In the genomic region with DNA sequence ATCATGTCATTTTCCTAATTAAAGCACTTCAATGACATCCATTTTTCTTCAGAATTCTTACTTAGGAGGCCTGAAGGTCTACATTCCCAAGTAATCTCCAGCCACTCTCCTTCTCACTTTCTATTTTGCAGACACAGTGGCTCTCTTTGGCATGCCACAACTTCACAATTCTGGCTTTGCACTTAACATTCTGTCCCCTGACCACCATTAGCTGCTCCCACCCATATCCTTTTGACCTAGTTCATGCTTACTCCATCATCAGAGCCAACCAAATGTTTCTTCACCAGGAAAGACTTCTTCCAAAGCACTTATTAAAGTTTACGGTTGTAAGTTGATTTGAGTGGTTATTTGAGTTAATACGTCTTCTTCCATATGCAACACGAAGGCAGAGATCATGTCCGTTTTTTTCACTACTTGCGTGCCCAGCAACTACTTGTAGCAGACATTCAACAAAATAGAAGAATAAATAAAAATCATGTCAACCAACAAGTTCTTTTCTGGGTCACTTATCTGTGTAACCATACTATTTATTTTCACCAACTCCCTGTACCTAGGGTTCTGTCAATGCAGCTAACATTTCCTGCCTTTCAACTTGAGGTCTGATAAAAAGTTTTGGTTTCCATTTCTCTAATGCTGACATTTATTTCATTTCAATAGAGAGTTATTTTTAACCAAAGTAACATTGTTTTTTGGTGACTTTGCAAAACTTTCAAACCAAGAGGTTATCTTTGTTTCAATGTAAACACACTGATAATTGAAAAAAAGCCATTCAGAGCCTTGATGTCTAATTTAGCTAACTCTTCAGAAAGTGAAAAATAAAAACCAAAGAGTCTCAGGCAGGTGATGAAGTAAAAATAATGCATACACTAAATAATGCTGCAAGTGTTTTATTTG, we compare ENCODE assay signal across 9 cellular contexts. TPM values are rescaled to one million over a fixed set of nuclear protein-coding genes. Genes with fewer than 3 reads are reported as not detected.
A peak's percentile ranks its signal among the peaks of the same experiment; 100 is the strongest.
DNase-seq lines count a peak whose midpoint lies in the region; ATAC-seq and TF ChIP-seq lines count a peak whose summit lies in the region.
"Had no signal": no experiment of that assay in that cellular context is flagged by ENCODE, and none has a peak within 500 bp of the region (broad histone marks: within the 10 kb centered on the region; RNA-seq: fewer than 3 reads in every experiment).

No MANE protein-coding gene starts in this region.

- POLR2A ChIA-PET in WTC11 (lab: Charles Lee), result no interaction called here

- peak overlapping the region; percentile 73 for H3K27ac Mint-ChIP-seq in dendritic cell treated with granulocyte-macrophage colony-stimulating factor and Interleukin-4, amounts not matched to agents 40 ng/mL and 50 ng/mL, for 4 days
- H3K27ac Mint-ChIP-seq in WTC11, result no peak overlapping the region

- CTCF ChIA-PET in WTC11 (lab: Charles Lee), result interaction anchor here (1.1 kb wide), 1 partner anchor 418 kb away, joined by 4 read pairs; no protein-coding TSS in a partner anchor

- H3K9me3 Mint-ChIP-seq in dendritic cell treated with granulocyte-macrophage colony-stimulating factor and Interleukin-4, amounts not matched to agents 40 ng/mL and 50 ng/mL, for 4 days, result no peaks in the 10 kb centered on the region
- H3K9me3 Mint-ChIP-seq in WTC11, result no peaks in the 10 kb centered on the region

- H3K4me1 Mint-ChIP-seq in dendritic cell treated with granulocyte-macrophage colony-stimulating factor and Interleukin-4, amounts not matched to agents 40 ng/mL and 50 ng/mL, for 4 days (ENCODE audit: low read depth), result peaks cover 63% of the 10 kb centered on the region
- H3K4me1 Mint-ChIP-seq in WTC11, result peaks cover 17% of the 10 kb centered on the region

- no peaks in the 10 kb centered on the region for H3K36me3 Mint-ChIP-seq in dendritic cell treated with granulocyte-macrophage colony-stimulating factor and Interleukin-4, amounts not matched to agents 40 ng/mL and 50 ng/mL, for 4 days (ENCODE audit: low read depth)
- no peaks in the 10 kb centered on the region for H3K36me3 Mint-ChIP-seq in WTC11

- DNase-seq in GM12865 (ENCODE audit: low read depth) (peak; percentile 83), NCI-H524 (lab: John Stamatoyannopoulos, UW) (no peak), WTC11 (ENCODE audit: low spot score) (no peak), vagina (ENCODE audit: extremely low spot score in 2 of 2) (no peak), DMS53 (lab: John Stamatoyannopoulos, UW) (no peak)
- DNase-seq: left cardiac atrium had no signal

- TF ChIP-seq CTCF in GM12865 (IDR thresholded peaks at IDR 0.05; ENCODE audit: insufficient read depth, low read depth, low read length, missing control alignments) (no peak), WTC11 (IDR thresholded peaks at IDR 0.05) (no peak), vagina (IDR thresholded peaks at IDR 0.05) (no peak)

- H3K4me1 ChIP-seq in vagina, result peaks cover 4% of the 10 kb centered on the region

- H3K27ac ChIP-seq in vagina, result no peak overlapping the region

- peak; percentile 73 for ATAC-seq in GM19468 (IDR thresholded peaks at IDR 0.05; ENCODE audit: extremely low read depth, unreplicated experiment)
- peak; percentile 71 for ATAC-seq in HG03342 (IDR thresholded peaks at IDR 0.05; ENCODE audit: unreplicated experiment)
- ATAC-seq in WTC11, result no peak

- H3K4me3 Mint-ChIP-seq in dendritic cell treated with granulocyte-macrophage colony-stimulating factor and Interleukin-4, amounts not matched to agents 40 ng/mL and 50 ng/mL, for 4 days, result peak overlapping the region; percentile 1
- H3K4me3 Mint-ChIP-seq in WTC11, result no peak overlapping the region

- H3K9me3 ChIP-seq in vagina, result no peaks in the 10 kb centered on the region

- intact Hi-C loops in dendritic cell treated with granulocyte-macrophage colony-stimulating factor and Interleukin-4, amounts not matched to agents 40 ng/mL and 50 ng/mL, for 4 days (cut with micrococcal nuclease), result no loop called here
- intact Hi-C loops in vagina (cut with DNase I), result no loop called here

- no peak for TF ChIP-seq POLR2A in vagina (IDR thresholded peaks at IDR 0.05)

- H3K36me3 ChIP-seq in vagina, result no peaks in the 10 kb centered on the region

- no peaks in the 10 kb centered on the region for H3K27me3 ChIP-seq in vagina

- no peaks in the 10 kb centered on the region for H3K27me3 Mint-ChIP-seq in dendritic cell treated with granulocyte-macrophage colony-stimulating factor and Interleukin-4, amounts not matched to agents 40 ng/mL and 50 ng/mL, for 4 days
- no peaks in the 10 kb centered on the region for H3K27me3 Mint-ChIP-seq in WTC11 (ENCODE audit: low read depth)

- H3K4me3 ChIP-seq in GM12865 (ENCODE audit: low read depth, low read length) (peak overlapping the region; percentile 24; the same call in 1 of the 2 replicates), vagina (no peak overlapping the region)

TF ChIP-seq in WTC11, 78 proteins besides CTCF, POLR2A, EP300 and RAD21:
- TF ChIP-seq NR1H2 (CRISPR knock-in tag; IDR thresholded peaks at IDR 0.05), result no peak

RNA-seq across cellular contexts. Expression of a gene that starts 9.9 kb away (rescaled TPM):
- 5.0 to 5.6 TPM (median 5.1 TPM) in 3 replicates for total RNA-seq in WTC11 (2021)
- 44.0 TPM for total RNA-seq in vagina
